Comparison of ENCODE assay signal across 1 cellular context in the genomic region with DNA sequence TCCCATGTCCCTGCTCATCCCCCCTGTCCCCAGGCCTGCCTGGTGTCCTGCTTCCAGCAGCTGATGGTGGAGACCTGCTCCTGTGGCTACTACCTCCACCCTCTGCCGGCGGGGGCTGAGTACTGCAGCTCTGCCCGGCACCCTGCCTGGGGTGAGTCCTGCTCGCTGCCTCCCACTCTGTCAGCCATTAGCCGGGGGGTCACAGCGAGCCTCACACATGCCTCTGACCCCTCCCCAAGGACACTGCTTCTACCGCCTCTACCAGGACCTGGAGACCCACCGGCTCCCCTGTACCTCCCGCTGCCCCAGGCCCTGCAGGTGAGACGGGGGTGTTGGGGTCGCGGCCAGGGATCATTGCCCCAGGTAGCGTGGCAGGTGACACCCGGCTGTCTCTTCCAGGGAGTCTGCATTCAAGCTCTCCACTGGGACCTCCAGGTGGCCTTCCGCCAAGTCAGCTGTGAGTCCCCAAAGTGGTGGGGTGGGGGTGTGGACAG.
TF ChIP-seq lines count a peak whose summit lies in the region.

No MANE protein-coding gene starts in this region.

TF ChIP-seq in endothelial cell of umbilical vein, 7 proteins besides CTCF, POLR2A, EP300 and RAD21:
- TF ChIP-seq GATA2 (IDR thresholded peaks at IDR 0.05; ENCODE audit: insufficient read depth, insufficient read length, low read depth, low read length) (no peak), MAX (IDR thresholded peaks at IDR 0.05; ENCODE audit: insufficient read depth, insufficient read length) (no peak), FOS (IDR thresholded peaks at IDR 0.05; ENCODE audit: borderline replicate concordance, insufficient read depth, low read length) (no peak)
